Comparison of ENCODE assay signal across 1 cellular context in genomic region chr6:73653571-73654424, GRCh38.
TF ChIP-seq lines count a peak whose summit lies in the region.

Gene SLC17A5 (minus strand): TSS chr6:73653992. CDS start chr6:73653886, 106 bp downstream.

TF ChIP-seq in GM12878, 131 proteins besides CTCF, POLR2A, EP300 and RAD21 (continued from another document and continues in another):
- TF ChIP-seq BCL3 (IDR thresholded peaks at IDR 0.05; ENCODE audit: borderline replicate concordance, insufficient read depth, low read depth, low read length, poor library complexity, severe bottlenecking) (no peak), SMC3 (IDR thresholded peaks at IDR 0.05; ENCODE audit: borderline replicate concordance, low read length) (no peak), NFXL1 (IDR thresholded peaks at IDR 0.05; ENCODE audit: borderline replicate concordance) (no peak), ZBTB40 (IDR thresholded peaks at IDR 0.05; ENCODE audit: borderline replicate concordance) (no peak), SKIL (IDR thresholded peaks at IDR 0.05; ENCODE audit: low read depth, poor library complexity, severe bottlenecking) (no peak), ATF3 (IDR thresholded peaks at IDR 0.05; ENCODE audit: borderline replicate concordance, extremely low read depth, low read depth, low read length) (no peak), POU2F2 (IDR thresholded peaks at IDR 0.05; ENCODE audit: borderline replicate concordance, low read depth, low read length) (no peak), MYC (IDR thresholded peaks at IDR 0.05; ENCODE audit: insufficient read depth, insufficient read length, insufficient replicate concordance, low read length, severe bottlenecking) (no peak), IKZF1 (conservative IDR thresholded peaks at IDR 0.05) (peak; percentile 91), HDAC2 (IDR thresholded peaks at IDR 0.05) (no peak), TBL1XR1 (IDR thresholded peaks at IDR 0.05; ENCODE audit: low read depth, low read length) (no peak), RELB (IDR thresholded peaks at IDR 0.05; ENCODE audit: low read depth) (peak; percentile 69), NBN (IDR thresholded peaks at IDR 0.05) (peak; percentile 76), ZNF592 (IDR thresholded peaks at IDR 0.05) (no peak), SUZ12 (IDR thresholded peaks at IDR 0.05; ENCODE audit: unreplicated experiment) (no peak), NRF1 (conservative IDR thresholded peaks at IDR 0.05; ENCODE audit: low read depth, low read length) (no peak), HDAC6 (IDR thresholded peaks at IDR 0.05; ENCODE audit: unreplicated experiment) (no peak), E4F1 (IDR thresholded peaks at IDR 0.05; ENCODE audit: borderline replicate concordance, partially characterized antibody) (no peak), SP1 (IDR thresholded peaks at IDR 0.05; ENCODE audit: low read depth, low read length) (peak; percentile 65), USF1 (IDR thresholded peaks at IDR 0.05; ENCODE audit: borderline replicate concordance, extremely low read length, insufficient read depth, low read depth, low read length) (no peak), ZNF217 (IDR thresholded peaks at IDR 0.05) (no peak), BACH1 (IDR thresholded peaks at IDR 0.05; ENCODE audit: borderline replicate concordance) (no peak; the same call in 1 of the 2 replicates), CEBPZ (IDR thresholded peaks at IDR 0.05; ENCODE audit: low read depth, low read length) (no peak), CHD2 (IDR thresholded peaks at IDR 0.05; ENCODE audit: borderline replicate concordance, low read depth, low read length) (peak; percentile 37; the same call in 1 of the 2 replicates), SMARCA5 (IDR thresholded peaks at IDR 0.05) (peak; percentile 71), CEBPB (IDR thresholded peaks at IDR 0.05; ENCODE audit: borderline replicate concordance in 1 of 2, low read depth in 2 of 2, low read length in 2 of 2) (no peak), TAF1 (IDR thresholded peaks at IDR 0.05; ENCODE audit: borderline replicate concordance, low read depth, low read length) (peak; percentile 37; the same call in 1 of the 2 replicates), TCF7 (IDR thresholded peaks at IDR 0.05; ENCODE audit: borderline replicate concordance) (no peak), MXI1 (IDR thresholded peaks at IDR 0.05; ENCODE audit: low read depth, low read length) (no peak)
